In genomic region chr1:187197685-187198084, GRCh38 we compare ENCODE assay signal across 22 cellular contexts.
DNase-seq lines count a peak whose midpoint lies in the region; ATAC-seq, FAIRE-seq and TF ChIP-seq lines count a peak whose summit lies in the region.
"Had no signal": no experiment of that assay in that cellular context is flagged by ENCODE, and none has a peak within 500 bp of the region (broad histone marks: within the 10 kb centered on the region; RNA-seq: fewer than 3 reads in every experiment).

No MANE protein-coding gene starts in this region.

- no peaks in the 10 kb centered on the region for H3K4me1 Mint-ChIP-seq in WTC11
- H3K4me1 Mint-ChIP-seq: CD4-positive, CD25-positive, alpha-beta regulatory T cell had no signal

- H3K36me3 ChIP-seq in small intestine (ENCODE audit: control insufficient read depth in 2 of 2, insufficient read depth in 2 of 2, low read length in 2 of 2) (no peaks in the 10 kb centered on the region), BE2C (no peaks in the 10 kb centered on the region)
- H3K36me3 ChIP-seq: BLaER1 had no signal

- H3K4me1 ChIP-seq in small intestine (ENCODE audit: control insufficient read depth in 2 of 2, insufficient read depth in 1 of 2, low read depth in 1 of 2, low read length in 1 of 2) (no peaks in the 10 kb centered on the region), BE2C (no peaks in the 10 kb centered on the region)
- H3K4me1 ChIP-seq: BLaER1, Caco-2 had no signal

- H3K36me3 Mint-ChIP-seq in WTC11, result peaks cover 10% of the 10 kb centered on the region
- H3K36me3 Mint-ChIP-seq: CD4-positive, CD25-positive, alpha-beta regulatory T cell had no signal

- no peaks in the 10 kb centered on the region for H3K9me3 ChIP-seq in small intestine (ENCODE audit: control insufficient read depth, low read depth)
- no peaks in the 10 kb centered on the region for H3K9me3 ChIP-seq in BE2C
- H3K9me3 ChIP-seq: Caco-2 had no signal

- ATAC-seq in WTC11, result no peak
- ATAC-seq: CD8-positive, alpha-beta T cell had no signal

- no peak overlapping the region for H3K27ac ChIP-seq in small intestine (ENCODE audit: low read depth in 1 of 2, low read length in 1 of 2)
- H3K27ac ChIP-seq: BLaER1, C4-2B, GM23248 had no signal

- H3K27me3 ChIP-seq in small intestine (ENCODE audit: control insufficient read depth in 2 of 2, insufficient read depth in 2 of 2, low read length in 2 of 2) (no peaks in the 10 kb centered on the region), BE2C (no peaks in the 10 kb centered on the region)
- H3K27me3 ChIP-seq: BLaER1 had no signal

- peaks cover 18% of the 10 kb centered on the region for H3K9me3 Mint-ChIP-seq in WTC11

- no peaks in the 10 kb centered on the region for H3K27me3 Mint-ChIP-seq in WTC11 (ENCODE audit: low read depth)
- H3K27me3 Mint-ChIP-seq: CD4-positive, CD25-positive, alpha-beta regulatory T cell had no signal

- CTCF ChIA-PET in WTC11 (lab: Charles Lee), result no interaction called here

- H3K4me3 Mint-ChIP-seq in WTC11, result no peak overlapping the region
- H3K4me3 Mint-ChIP-seq: CD4-positive, CD25-positive, alpha-beta regulatory T cell; CD8-positive, alpha-beta T cell had no signal

- FAIRE-seq in G401.6 (lab: Jason Lieb, UNC) (peak; percentile 88), frontal cortex (lab: Jason Lieb, UNC) (peak; percentile 97), small intestine (lab: Jason Lieb, UNC) (peak; percentile 90)
- FAIRE-seq: GM12891, GM18507, H1 had no signal

- no peak for DNase-seq in WTC11 (ENCODE audit: low spot score)
- DNase-seq in frontal cortex (ENCODE audit: low spot score in 2 of 2), result no peak
- DNase-seq in small intestine, result no peak
- no peak for DNase-seq in GM03348 (ENCODE audit: low spot score)
- DNase-seq in NCI-H146 (lab: John Stamatoyannopoulos, UW), result no peak
- no peak for DNase-seq in BE2C
- DNase-seq: 8988T; Caco-2; CD4-positive, CD25-positive, alpha-beta regulatory T cell; CD8-positive, alpha-beta T cell; DMS153; DND-41; GDM1; GM23248; H7; HCEC 1CT had no signal

- H3K4me3 ChIP-seq in small intestine (ENCODE audit: low read depth in 1 of 2, low read length in 2 of 2) (no peak overlapping the region), BE2C (ENCODE audit: low read depth, low read length) (no peak overlapping the region)
- H3K4me3 ChIP-seq: BLaER1, GM23248 had no signal

- TF ChIP-seq CTCF in WTC11 (IDR thresholded peaks at IDR 0.05) (no peak), BE2C (IDR thresholded peaks at IDR 0.05; ENCODE audit: low read depth, low read length) (no peak)

- no peak overlapping the region for H3K27ac Mint-ChIP-seq in WTC11
- H3K27ac Mint-ChIP-seq: CD4-positive, CD25-positive, alpha-beta regulatory T cell; CD8-positive, alpha-beta T cell had no signal

- POLR2A ChIA-PET in WTC11 (lab: Charles Lee), result no interaction called here

TF ChIP-seq in WTC11, 78 proteins besides CTCF, POLR2A, EP300 and RAD21:
- TF ChIP-seq ZNF232 (CRISPR knock-in tag; IDR thresholded peaks at IDR 0.05) (no peak), HMGA2 (CRISPR knock-in tag; IDR thresholded peaks at IDR 0.05) (peak; percentile 91; the same call in 1 of the 2 replicates)
